Comparison of ENCODE assay signal across 8 cellular contexts in the genomic region with DNA sequence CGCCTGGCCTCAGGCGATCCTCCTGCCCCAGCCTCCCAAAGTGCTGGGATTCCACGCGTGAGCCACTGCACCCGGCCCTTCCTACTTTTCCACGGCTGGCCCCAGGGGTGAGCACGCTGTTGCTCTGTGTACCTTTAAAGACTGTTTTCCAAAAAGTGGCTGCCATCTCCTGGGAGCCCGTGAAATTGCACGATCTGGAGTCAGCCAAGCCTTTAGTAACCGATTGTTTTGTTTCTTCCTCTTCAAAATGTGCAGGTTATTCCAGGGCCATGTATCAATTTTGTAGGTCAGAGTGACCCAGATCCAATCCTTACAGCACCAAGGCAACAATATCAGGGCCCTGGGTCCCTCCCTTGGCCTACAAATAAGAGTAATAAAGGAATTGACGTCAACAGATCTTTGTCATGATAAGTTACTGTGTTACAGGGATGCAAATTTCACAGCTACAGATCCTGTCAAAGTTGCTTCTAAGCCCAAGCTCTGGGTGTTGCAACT.
A peak's percentile ranks its signal among the peaks of the same experiment; 100 is the strongest.
DNase-seq lines count a peak whose midpoint lies in the region; ATAC-seq and TF ChIP-seq lines count a peak whose summit lies in the region.

No MANE protein-coding gene starts in this region.

- H3K9me3 ChIP-seq in DOHH2 (ENCODE audit: control insufficient read depth, insufficient read depth, low read length) (no peaks in the 10 kb centered on the region), PC-3 (ENCODE audit: low read length) (no peaks in the 10 kb centered on the region)

- H4K20me1 ChIP-seq in DOHH2 (ENCODE audit: control insufficient read depth, insufficient read depth, low read depth, low read length) (no peaks in the 10 kb centered on the region), PC-3 (ENCODE audit: low read length) (no peaks in the 10 kb centered on the region)

- intact Hi-C loops in PC-3 (cut with micrococcal nuclease) = loop anchor here (1.0 kb wide), 2 partner anchors 280 to 287 kb away; no protein-coding TSS in a partner anchor

- no peaks in the 10 kb centered on the region for H3K9me2 ChIP-seq in DOHH2 (replicated peaks; ENCODE audit: control insufficient read depth, low read length)
- H3K9me2 ChIP-seq in PC-3 (replicated peaks; ENCODE audit: low read length) = no peaks in the 10 kb centered on the region

- BruUV-seq in PC-3 (replicated peaks; lab: Mats Ljungman, UMichigan) = no TSS peak

- peak overlapping the region; percentile 61 to 97 (median 87) for H3K27ac Mint-ChIP-seq in brain

- H3K4me3 ChIP-seq in DOHH2 (ENCODE audit: low read length) (no peak overlapping the region), PC-3 (ENCODE audit: low read length) (no peak overlapping the region)

- in situ Hi-C loops in KBM-7 (cut with MboI; ENCODE audit: low pct_unique_long_range_greater_than_20kb, low sequenced_read_pairs) = no loop called here

- H3K27ac ChIP-seq in DOHH2 (ENCODE audit: low read depth, low read length) (no peak overlapping the region), PC-3 (ENCODE audit: low read length) (no peak overlapping the region)

- peak; percentile 75 for ATAC-seq in GM21367 (IDR thresholded peaks at IDR 0.05; ENCODE audit: unreplicated experiment)
- peak; percentile 91 for ATAC-seq in PC-3
- ATAC-seq in HG02763 (IDR thresholded peaks at IDR 0.05; ENCODE audit: unreplicated experiment) = no peak

- DNase-seq in KBM-7 (peak; percentile 77), PC-3 (peak; percentile 70), iPS-NIHi7 (ENCODE audit: extremely low spot score) (peak; percentile 63)
- DNase-seq in stimulated activated CD8-positive, alpha-beta memory T cell treated with anti-CD3 and anti-CD28 coated beads, Interleukin-4, amount 100 ng/mL, for 48 hours = peak; percentile 38

- POLR2A ChIA-PET in PC-3 (lab: Charles Lee; ENCODE audit: unreplicated experiment) = no interaction called here

- H3K79me2 ChIP-seq in DOHH2 (ENCODE audit: control insufficient read depth, low read length) (no peaks in the 10 kb centered on the region), PC-3 (ENCODE audit: low read length) (no peaks in the 10 kb centered on the region)

- CTCF ChIA-PET in PC-3 (lab: Charles Lee) = interaction anchor here (0.6 to 0.7 kb wide), 3 partner anchors 93 to 830 kb away, joined by 3 to 7 read pairs (median 6); no protein-coding TSS in a partner anchor

- H3K4me2 ChIP-seq in DOHH2 (ENCODE audit: low read length) = no peak overlapping the region
- no peak overlapping the region for H3K4me2 ChIP-seq in PC-3 (ENCODE audit: low read length)

- no peaks in the 10 kb centered on the region for H3K36me3 ChIP-seq in DOHH2 (ENCODE audit: control insufficient read depth, low read length)
- H3K36me3 ChIP-seq in PC-3 (ENCODE audit: low read depth, low read length) = no peaks in the 10 kb centered on the region

- H3K36me3 Mint-ChIP-seq in brain = no peaks in the 10 kb centered on the region

- TF ChIP-seq CTCF in DOHH2 (IDR thresholded peaks at IDR 0.05; ENCODE audit: low read depth, low read length, poor library complexity, severe bottlenecking) (peak; percentile 58), PC-3 (conservative IDR thresholded peaks at IDR 0.05; ENCODE audit: low read depth, low read length) (peak; percentile 73), brain (conservative IDR thresholded peaks at IDR 0.05) (peak; percentile 78 to 84)

- H3K9me3 Mint-ChIP-seq in brain = no peaks in the 10 kb centered on the region

- no peaks in the 10 kb centered on the region for H3K4me1 ChIP-seq in DOHH2 (ENCODE audit: control insufficient read depth, low read length)
- H3K4me1 ChIP-seq in PC-3 (ENCODE audit: insufficient read depth, low read length) = no peaks in the 10 kb centered on the region

- 0 out of 2 replicates have a peak, but pooled peaks cover 5% of the 10 kb centered on the region for H3K27me3 ChIP-seq in DOHH2 (ENCODE audit: control insufficient read depth, low read length)
- peaks cover 82% of the 10 kb centered on the region for H3K27me3 ChIP-seq in PC-3 (ENCODE audit: low read length)

- H3K9ac ChIP-seq in PC-3 (ENCODE audit: low read length) = no peak overlapping the region

- H2AFZ ChIP-seq in PC-3 (ENCODE audit: low read length) = no peak overlapping the region

- peak overlapping the region in 4 of 5 experiments; percentile 31 to 60 (median 52) for H3K4me3 Mint-ChIP-seq in brain

- H3F3A ChIP-seq in DOHH2 (ENCODE audit: control insufficient read depth, insufficient read depth) = no peaks in the 10 kb centered on the region
- H3F3A ChIP-seq in PC-3 (ENCODE audit: low read length, unreplicated experiment) = no peaks in the 10 kb centered on the region

- H3K4me1 Mint-ChIP-seq in brain = peaks cover 49% of the 10 kb centered on the region

- H3K27me3 Mint-ChIP-seq in brain = peaks cover 3% of the 10 kb centered on the region
